Comparison of ENCODE assay signal across 1 cellular context in genomic region chr1:173920868-173921267, GRCh38.
TF ChIP-seq lines count a peak whose summit lies in the region.

No MANE protein-coding gene starts in this region.

TF ChIP-seq in GM12878, 131 proteins besides CTCF, POLR2A, EP300 and RAD21:
- TF ChIP-seq ZNF24 (IDR thresholded peaks at IDR 0.05), result peak; percentile 42; the same call in 1 of the 2 replicates
- no peak for TF ChIP-seq STAT1 (conservative IDR thresholded peaks at IDR 0.05)
- TF ChIP-seq SREBF2 (IDR thresholded peaks at IDR 0.05; ENCODE audit: low read length), result peak; percentile 72
- TF ChIP-seq CBFB (IDR thresholded peaks at IDR 0.05; ENCODE audit: low read depth), result no peak
- TF ChIP-seq PAX8 (IDR thresholded peaks at IDR 0.05), result no peak
- no peak for TF ChIP-seq BHLHE40 (IDR thresholded peaks at IDR 0.05; ENCODE audit: borderline replicate concordance in 1 of 2, low read depth in 2 of 2, low read length in 1 of 2)
- no peak for TF ChIP-seq ATF7 (IDR thresholded peaks at IDR 0.05; ENCODE audit: low read depth)
- no peak for TF ChIP-seq CHD2 (IDR thresholded peaks at IDR 0.05; ENCODE audit: borderline replicate concordance, low read depth, low read length)
- TF ChIP-seq NR2F1 (conservative IDR thresholded peaks at IDR 0.05), result no peak
TF ChIP-seq in GM12878: peak in this region for 2.
